ENCODE assay signal across 12 cellular contexts in the genomic region with DNA sequence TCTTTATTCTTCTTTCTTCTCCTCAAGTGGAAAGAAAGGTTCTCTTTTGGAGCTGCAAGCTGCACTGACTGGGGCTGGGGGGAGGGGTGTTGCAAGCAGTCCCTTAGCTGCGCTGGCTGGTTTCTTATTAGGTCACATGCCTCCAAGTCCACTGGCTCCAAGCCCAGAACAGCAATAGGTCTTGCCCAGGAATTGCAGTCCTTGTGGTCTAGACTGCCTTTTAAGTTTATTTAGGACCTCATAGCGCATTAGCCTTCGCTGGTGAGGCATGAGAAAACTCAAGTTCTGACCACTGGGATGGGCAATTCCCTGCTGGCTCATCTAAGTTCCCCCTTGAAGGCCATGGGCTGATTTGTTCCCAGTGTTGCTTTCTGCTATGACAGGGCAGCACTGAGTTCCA.
DNase-seq lines count a peak whose midpoint lies in the region; ATAC-seq and TF ChIP-seq lines count a peak whose summit lies in the region.
"Had no signal": no experiment of that assay in that cellular context is flagged by ENCODE, and none has a peak within 500 bp of the region (broad histone marks: within the 10 kb centered on the region; RNA-seq: fewer than 3 reads in every experiment).

No MANE protein-coding gene starts in this region.

- H3K9me3 ChIP-seq in IMR-90 (ENCODE audit: control insufficient read depth, insufficient read depth, low read length): 0 out of 2 replicates have a peak, but pooled peaks cover 2% of the 10 kb centered on the region
- no peaks in the 10 kb centered on the region for H3K9me3 ChIP-seq in prostate gland

- no peak for TF ChIP-seq CTCF in IMR-90 (conservative IDR thresholded peaks at IDR 0.05; ENCODE audit: low read depth, low read length)
- peak; percentile 23 for TF ChIP-seq CTCF in brain microvascular endothelial cell (IDR thresholded peaks at IDR 0.05; ENCODE audit: low read depth, low read length, missing control alignments)
- no peak for TF ChIP-seq CTCF in prostate gland (IDR thresholded peaks at IDR 0.05)
- no peak for TF ChIP-seq CTCF in GM13976 (IDR thresholded peaks at IDR 0.05; ENCODE audit: borderline replicate concordance, control extremely low read depth, extremely low read depth, insufficient read depth, missing control alignments)

- H4K5ac ChIP-seq in IMR-90 (ENCODE audit: low read depth, low read length): no peak overlapping the region

- no peak overlapping the region for H2AK9ac ChIP-seq in IMR-90 (replicated peaks; ENCODE audit: low read depth, low read length, poor library complexity)

- H3K4me3 ChIP-seq in IMR-90 (ENCODE audit: insufficient read depth, low read depth, low read length) (no peak overlapping the region), brain microvascular endothelial cell (ENCODE audit: low read depth, low read length) (no peak overlapping the region), prostate gland (no peak overlapping the region)

- 0 out of 2 replicates have a peak overlapping the region, but pooled peaks have one; percentile 1 for H2BK120ac ChIP-seq in IMR-90 (ENCODE audit: low read depth, low read length)

- no peak overlapping the region for H3K9ac ChIP-seq in IMR-90 (ENCODE audit: low read depth, low read length)

- in situ Hi-C loops in IMR-90 (cut with MboI; ENCODE audit: low sequenced_read_pairs) (no loop called here), brain microvascular endothelial cell (cut with HindIII; ENCODE audit: low pct_ligation_motif_present, low sequenced_read_pairs) (no loop called here), GM13976 (cut with MboI; ENCODE audit: low sequenced_read_pairs, unreplicated experiment) (no loop called here)

- H3K4me1 ChIP-seq in IMR-90 (ENCODE audit: control insufficient read depth, insufficient read depth, low read length) (no peaks in the 10 kb centered on the region), prostate gland (replicated peaks) (no peaks in the 10 kb centered on the region)

- BruUV-seq in IMR-90 (replicated peaks; lab: Mats Ljungman, UMichigan): no TSS peak

- H2BK5ac ChIP-seq in IMR-90 (ENCODE audit: low read depth, low read length, poor library complexity, severe bottlenecking): peak overlapping the region; percentile 1

- H3K79me1 ChIP-seq in IMR-90 (ENCODE audit: low read depth in 1 of 2, low read length in 2 of 2): no peaks in the 10 kb centered on the region

- no peak for TF ChIP-seq RAD21 in IMR-90 (IDR thresholded peaks at IDR 0.05; ENCODE audit: low read length)

- H3K56ac ChIP-seq in IMR-90 (ENCODE audit: extremely low read depth, insufficient read depth, low read length): no peak overlapping the region

- no peak overlapping the region for H2AK5ac ChIP-seq in IMR-90 (ENCODE audit: low read depth, low read length)

- intact Hi-C loops in IMR-90 (cut with micrococcal nuclease) (no loop called here), prostate gland (cut with DNase I) (no loop called here)

- H3K18ac ChIP-seq in IMR-90 (ENCODE audit: low read depth, low read length): no peak overlapping the region

- no peak overlapping the region for H2BK15ac ChIP-seq in IMR-90 (ENCODE audit: low read depth, low read length)

- no peak overlapping the region for H4K91ac ChIP-seq in IMR-90 (ENCODE audit: insufficient read depth, low read depth, low read length)

- peak; percentile 5 for DNase-seq in COR-L47 (lab: John Stamatoyannopoulos, UW)
- peak; percentile 98 for DNase-seq in IMR-90
- peak; percentile 98 for DNase-seq in brain microvascular endothelial cell
- DNase-seq in left kidney (ENCODE audit: low read depth, low spot score): peak; percentile 44
- no peak for DNase-seq in stimulated activated CD4-positive, alpha-beta T cell treated with anti-CD3 and anti-CD28 coated beads, Interleukin-2, amount 100 ng/mL, for 48 hours
- DNase-seq in prostate gland (ENCODE audit: low spot score): no peak
- no peak for DNase-seq in GM13976 (ENCODE audit: low spot score)
- DNase-seq in Ammon's horn (ENCODE audit: low spot score): no peak
- DNase-seq: activated naive CD8-positive, alpha-beta T cell treated with anti-CD3 and anti-CD28 coated beads, Interleukin-2, amount 10 ng/mL, durations not matched to agents 7 days and 5 days; kidney glomerular epithelial cell; NCI-H774; T-helper 1 cell had no signal

- H3K27ac ChIP-seq in IMR-90 (ENCODE audit: insufficient read depth, low read length) (no peak overlapping the region), brain microvascular endothelial cell (peak overlapping the region; percentile 76), prostate gland (no peak overlapping the region)

- POLR2A ChIA-PET in IMR-90 (lab: Charles Lee; ENCODE audit: unreplicated experiment): interaction anchor here (0.6 kb wide), 1 partner anchor 8 kb away, joined by 3 read pairs; no protein-coding TSS in a partner anchor

- H2BK20ac ChIP-seq in IMR-90 (ENCODE audit: low read depth, low read length): 0 out of 2 replicates have a peak overlapping the region, but pooled peaks have one; percentile 13

- H3K23ac ChIP-seq in IMR-90 (ENCODE audit: low read depth, low read length): no peak overlapping the region

- no peaks in the 10 kb centered on the region for H4K20me1 ChIP-seq in IMR-90 (ENCODE audit: insufficient read depth, low read length)

- H3K4me2 ChIP-seq in IMR-90 (ENCODE audit: low read depth, low read length): no peak overlapping the region

- H4K8ac ChIP-seq in IMR-90 (ENCODE audit: low read depth in 2 of 2, low read length in 2 of 2): peak overlapping the region in 1 of 2 experiments; percentile 0; a peak in 1 of 4 replicates

- TF ChIP-seq POLR2A in IMR-90 (IDR thresholded peaks at IDR 0.05; ENCODE audit: low read depth, low read length) (no peak), prostate gland (IDR thresholded peaks at IDR 0.05) (no peak)

- H2AFZ ChIP-seq in IMR-90 (replicated peaks; ENCODE audit: low read length, poor library complexity): peak overlapping the region; percentile 38

- peak; percentile 85 for ATAC-seq in IMR-90 (ENCODE audit: low read depth)

- no peaks in the 10 kb centered on the region for H3K27me3 ChIP-seq in IMR-90 (ENCODE audit: control insufficient read depth, insufficient read depth, low read length)
- H3K27me3 ChIP-seq in brain microvascular endothelial cell (replicated peaks): no peaks in the 10 kb centered on the region
- no peaks in the 10 kb centered on the region for H3K27me3 ChIP-seq in prostate gland (replicated peaks; ENCODE audit: insufficient read depth)

- dilution Hi-C loops in IMR-90 (cut with HindIII; ENCODE audit: low sequenced_read_pairs, unreplicated experiment): no loop called here

- 20% methylated on average over 1 of the region's 3 CpGs; no CpG with 5 or more reads in 1 of the 2 experiments for WGBS in IMR-90 (ENCODE audit: extremely low coverage in 2 of 2, insufficient read length in 1 of 2), 2 experiments
- 58% methylated on average over 3 of the region's 3 CpGs for WGBS in prostate gland

- peak overlapping the region; percentile 52 for H3K4ac ChIP-seq in IMR-90 (ENCODE audit: low read depth, low read length)

- no peaks in the 10 kb centered on the region for H3K36me3 ChIP-seq in IMR-90 (ENCODE audit: control insufficient read depth, insufficient read depth, low read length)
- H3K36me3 ChIP-seq in brain microvascular endothelial cell (replicated peaks): no peaks in the 10 kb centered on the region
- H3K36me3 ChIP-seq in prostate gland: no peaks in the 10 kb centered on the region

- no peak overlapping the region for H3K14ac ChIP-seq in IMR-90 (replicated peaks; ENCODE audit: low read depth, low read length)

- CTCF ChIA-PET in IMR-90 (lab: Yijun Ruan, JAX): no interaction called here

- no peaks in the 10 kb centered on the region for H3K9me1 ChIP-seq in IMR-90 (ENCODE audit: insufficient read depth, low read length)

TF ChIP-seq in IMR-90, 13 proteins besides CTCF, POLR2A, EP300 and RAD21:
- no peak for TF ChIP-seq NFE2L2 (IDR thresholded peaks at IDR 0.05; ENCODE audit: low read depth, low read length)
- TF ChIP-seq MAZ (IDR thresholded peaks at IDR 0.05; ENCODE audit: borderline replicate concordance, low read depth, low read length): no peak
- no peak for TF ChIP-seq MXI1 (IDR thresholded peaks at IDR 0.05; ENCODE audit: borderline replicate concordance, low read depth, low read length)
- TF ChIP-seq ELK1 (IDR thresholded peaks at IDR 0.05; ENCODE audit: borderline replicate concordance, low read depth, low read length): no peak
- peak; percentile 55; the same call in 1 of the 2 replicates for TF ChIP-seq BHLHE40 (IDR thresholded peaks at IDR 0.05; ENCODE audit: low read depth, low read length)
- peak; percentile 70 for TF ChIP-seq CEBPB (IDR thresholded peaks at IDR 0.05; ENCODE audit: low read depth, low read length)
- no peak for TF ChIP-seq RFX5 (IDR thresholded peaks at IDR 0.05; ENCODE audit: low read depth, low read length)
- TF ChIP-seq SMC3 (IDR thresholded peaks at IDR 0.05; ENCODE audit: low read depth, low read length): no peak
- TF ChIP-seq USF2 (IDR thresholded peaks at IDR 0.05; ENCODE audit: low read depth, low read length): peak; percentile 77
- no peak for TF ChIP-seq RCOR1 (IDR thresholded peaks at IDR 0.05; ENCODE audit: insufficient replicate concordance, low read length)
- TF ChIP-seq MAFK (IDR thresholded peaks at IDR 0.05; ENCODE audit: low read depth, low read length): no peak

Comparison
In these comparisons a context has a peak if more than half of its experiments do, and no peak if none do; other contexts are left out.
1. DNase-seq: peak in COR-L47 (single experiment), IMR-90 (single experiment), brain microvascular endothelial cell (single experiment) and left kidney (single experiment); none in stimulated activated CD4-positive, alpha-beta T cell treated with anti-CD3 and anti-CD28 coated beads, Interleukin-2, amount 100 ng/mL, for 48 hours (0 of 2), prostate gland (single experiment), GM13976 (single experiment) and Ammon's horn (single experiment).